8 cellular contexts compared by ENCODE assay signal in the genomic region with DNA sequence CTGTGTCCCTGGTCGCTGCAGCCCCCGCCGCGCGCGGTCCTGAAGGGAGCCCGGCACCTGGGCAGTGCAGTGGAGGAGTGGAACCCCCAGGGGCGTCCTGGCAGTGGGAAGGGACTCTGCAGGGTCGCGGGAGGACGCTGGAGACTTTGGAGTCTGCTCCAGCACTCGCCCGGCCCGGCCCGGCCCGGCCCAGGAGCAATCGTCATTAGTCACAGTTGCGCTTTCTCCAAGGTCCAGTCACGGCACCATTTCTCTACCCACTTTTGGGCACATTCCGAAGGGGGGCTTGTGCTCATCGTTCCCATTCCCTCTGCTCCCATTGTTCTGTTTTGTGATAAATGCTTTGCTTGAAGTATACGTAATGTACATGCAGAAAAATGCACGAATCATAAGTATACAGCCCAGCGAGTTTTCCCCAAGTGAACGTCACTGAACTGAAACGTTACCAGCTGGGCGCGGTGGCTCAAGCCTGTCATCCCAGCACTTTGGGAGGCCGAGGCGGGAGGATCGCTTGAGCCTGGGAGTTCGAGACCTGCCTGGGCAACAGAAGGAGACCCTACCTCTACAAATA. TPM values are rescaled to one million over a fixed set of nuclear protein-coding genes. Genes with fewer than 3 reads are reported as not detected.
DNase-seq lines count a peak whose midpoint lies in the region; ATAC-seq and TF ChIP-seq lines count a peak whose summit lies in the region.

No MANE protein-coding gene starts in this region.

- H3K27ac ChIP-seq in SJCRH30 = no peak overlapping the region
- H3K27ac ChIP-seq in endodermal cell (ENCODE audit: low read depth, low read length) = no peak overlapping the region

- ATAC-seq in HG02588 (IDR thresholded peaks at IDR 0.05; ENCODE audit: unreplicated experiment) = peak; percentile 10
- no peak for ATAC-seq in GM21447 (IDR thresholded peaks at IDR 0.05; ENCODE audit: unreplicated experiment)
- no peak for ATAC-seq in HG02759 (IDR thresholded peaks at IDR 0.05; ENCODE audit: unreplicated experiment)

- H3K9me3 ChIP-seq in SJCRH30 (replicated peaks) (no peaks in the 10 kb centered on the region), endodermal cell (ENCODE audit: control insufficient read depth, low read length) (no peaks in the 10 kb centered on the region)

- DNase-seq in EL (peak; percentile 51), SJCRH30 (peak in 1 of 2 experiments; percentile 45), endodermal cell (no peak), myocyte (ENCODE audit: low read depth) (peak; percentile 33), DMS153 treated with DMSO at 0.1 percent for 48 hours (lab: John Stamatoyannopoulos, UW; ENCODE audit: unreplicated experiment) (no peak)

- peak overlapping the region; percentile 85 for H3K27ac Mint-ChIP-seq in endodermal cell

- H3K36me3 Mint-ChIP-seq in endodermal cell (ENCODE audit: low read depth) = peaks cover 66% of the 10 kb centered on the region

- no peaks in the 10 kb centered on the region for H3K27me3 ChIP-seq in SJCRH30
- H3K27me3 ChIP-seq in endodermal cell (ENCODE audit: control insufficient read depth, insufficient read depth, low read length, poor library complexity, severe bottlenecking) = no peaks in the 10 kb centered on the region

- H3K9ac ChIP-seq in endodermal cell (ENCODE audit: extremely low read depth, low read length, poor library complexity, severe bottlenecking) = peak overlapping the region; percentile 62

- no peaks in the 10 kb centered on the region for H3K4me1 Mint-ChIP-seq in endodermal cell

- H3K27me3 Mint-ChIP-seq in endodermal cell (ENCODE audit: insufficient read depth) = no peaks in the 10 kb centered on the region

- H3K4me3 ChIP-seq in SJCRH30 = peak overlapping the region; percentile 76
- peak overlapping the region; percentile 89 for H3K4me3 ChIP-seq in endodermal cell (ENCODE audit: low read length)

- 27 to 35% methylated on average over 23 to 32 of the region's 32 CpGs for WGBS in endodermal cell (ENCODE audit: insufficient coverage in 1 of 2, insufficient read length in 1 of 2), 2 experiments

- H3K4me1 ChIP-seq in SJCRH30 = peaks cover 28% of the 10 kb centered on the region
- H3K4me1 ChIP-seq in endodermal cell (ENCODE audit: control insufficient read depth, insufficient read depth, low read length) = no peaks in the 10 kb centered on the region

- H3K4me3 Mint-ChIP-seq in endodermal cell = peak overlapping the region; percentile 76

- peaks cover 4% of the 10 kb centered on the region for H3K9me3 Mint-ChIP-seq in endodermal cell

- TF ChIP-seq CTCF in endodermal cell (conservative IDR thresholded peaks at IDR 0.05) = no peak

- H3K36me3 ChIP-seq in SJCRH30 (peaks cover 56% of the 10 kb centered on the region), endodermal cell (ENCODE audit: control insufficient read depth, insufficient read depth, low read length) (peaks cover 70% of the 10 kb centered on the region)

RNA-seq across cellular contexts. Expression of a gene that starts 1.0 kb away (rescaled TPM):
- 35.5 and 36.5 TPM in 2 replicates for total RNA-seq in SJCRH30 (2014; rRNA removed; shearing (Covaris generic))
- 10 to 100 TPM; 13.0 to 22.4 TPM for total RNA-seq in endodermal cell
- polyA plus RNA-seq in endodermal cell (2013, experiment 1 of 2) = 26.7 TPM
- 23.5 TPM for polyA plus RNA-seq in endodermal cell (2013, experiment 2 of 2)
- 31.1 and 33.0 TPM in 2 replicates for total RNA-seq in myocyte
- 19.3 TPM for polyA plus RNA-seq in myocyte (2012)

RNA-seq across cellular contexts. Expression of a gene that starts 12.1 kb away (rescaled TPM):
- total RNA-seq in SJCRH30 (2014; rRNA removed; shearing (Covaris generic)) = 24.5 and 25.0 TPM in 2 replicates
- 10 to 100 TPM; 36.9 to 47.8 TPM for total RNA-seq in endodermal cell
- polyA plus RNA-seq in endodermal cell (2013, experiment 1 of 2) = 27.3 TPM
- 25.9 TPM for polyA plus RNA-seq in endodermal cell (2013, experiment 2 of 2)
- 7.4 and 9.6 TPM in 2 replicates for total RNA-seq in myocyte
- 14.3 TPM for polyA plus RNA-seq in myocyte (2012)

RNA-seq across cellular contexts. Expression of a gene that starts 23.0 kb away (rescaled TPM):
- total RNA-seq in SJCRH30 (2014; rRNA removed; shearing (Covaris generic)) = 44.8 and 45.0 TPM in 2 replicates
- 10 to 100 TPM; 10.9 to 13.2 TPM for total RNA-seq in endodermal cell
- 8.8 TPM for polyA plus RNA-seq in endodermal cell (2013, experiment 1 of 2)
- polyA plus RNA-seq in endodermal cell (2013, experiment 2 of 2) = 7.9 TPM
- total RNA-seq in myocyte = 118 and 122 TPM in 2 replicates
- 64.9 TPM for polyA plus RNA-seq in myocyte (2012)

RNA-seq across cellular contexts. Expression of a gene that starts 45.9 kb away (rescaled TPM):
- total RNA-seq in SJCRH30 (2014; rRNA removed; shearing (Covaris generic)) = 14.6 and 25.2 TPM in 2 replicates
- total RNA-seq in endodermal cell (10 to 100 TPM; 28.2 to 31.0 TPM), myocyte (14.0 and 17.5 TPM in 2 replicates)
- polyA plus RNA-seq in endodermal cell (2013, experiment 1 of 2) = 22.8 TPM
- polyA plus RNA-seq in endodermal cell (2013, experiment 2 of 2) = 22.7 TPM
- 19.9 TPM for polyA plus RNA-seq in myocyte (2012)

Comparison
In these comparisons a context has a peak if more than half of its experiments do, and no peak if none do; other contexts are left out.
1. DNase-seq: peak in EL (single experiment) and myocyte (single experiment); none in endodermal cell (single experiment) and DMS153 treated with DMSO at 0.1 percent for 48 hours (single experiment).